8 cellular contexts compared by ENCODE assay signal in genomic region chr17:31580331-31581021, GRCh38.
DNase-seq lines count a peak whose midpoint lies in the region; ATAC-seq and TF ChIP-seq lines count a peak whose summit lies in the region.

No MANE protein-coding gene starts in this region.

- TF ChIP-seq EP300 in gastroesophageal sphincter (IDR thresholded peaks at IDR 0.05): no peak

- TF ChIP-seq CTCF in gastroesophageal sphincter (IDR thresholded peaks at IDR 0.05): no peak

- H3K4me3 ChIP-seq in gastroesophageal sphincter (no peak overlapping the region), skeletal muscle satellite cell (ENCODE audit: low read length) (no peak overlapping the region)

- peaks cover 3 to 52% (median 31%) of the 10 kb centered on the region in 3 donors for H3K4me1 ChIP-seq in gastroesophageal sphincter
- H3K4me1 ChIP-seq in skeletal muscle satellite cell (ENCODE audit: control insufficient read depth, insufficient read depth, low read length): peaks cover 53% of the 10 kb centered on the region

- H3K27ac ChIP-seq in gastroesophageal sphincter: peak overlapping the region; percentile 48 to 86 (median 84)

- H3K36me3 ChIP-seq in gastroesophageal sphincter (peaks cover 0 to 11% of the 10 kb centered on the region in 2 donors), skeletal muscle satellite cell (ENCODE audit: insufficient read depth, low read length) (peaks cover 15% of the 10 kb centered on the region)

- H3K27me3 ChIP-seq in gastroesophageal sphincter (no peaks in the 10 kb centered on the region), skeletal muscle satellite cell (ENCODE audit: control insufficient read depth, insufficient read depth, low read length) (no peaks in the 10 kb centered on the region)

- H3K9me3 ChIP-seq in gastroesophageal sphincter: no peaks in the 10 kb centered on the region
- no peaks in the 10 kb centered on the region for H3K9me3 ChIP-seq in skeletal muscle satellite cell (replicated peaks; ENCODE audit: low read length)

- TF ChIP-seq POLR2A in gastroesophageal sphincter (IDR thresholded peaks at IDR 0.05): no peak

- 47% methylated on average over 4 of the region's 6 CpGs; no CpG with 5 or more reads in 1 of the 2 donors for WGBS in gastroesophageal sphincter (ENCODE audit: low coverage in 1 of 2), 2 donors

- peak; percentile 53 for ATAC-seq in GM21786 (IDR thresholded peaks at IDR 0.05; ENCODE audit: unreplicated experiment)
- ATAC-seq in gastroesophageal sphincter: peak; percentile 58
- ATAC-seq in HG02852 (IDR thresholded peaks at IDR 0.05; ENCODE audit: unreplicated experiment): no peak

- peak overlapping the region; percentile 75 for H3K9ac ChIP-seq in skeletal muscle satellite cell (ENCODE audit: low read depth, low read length)

- peak; percentile 17 for DNase-seq in SKM-1 (lab: John Stamatoyannopoulos, UW; ENCODE audit: unreplicated experiment)
- no peak for DNase-seq in stimulated activated CD4-positive, alpha-beta T cell treated with anti-CD3 and anti-CD28 coated beads, Interleukin-15, amount 100 ng/mL, for 24 hours
- DNase-seq in T-helper 1 cell: no peak
- DNase-seq in NCI-H2196 treated with DMSO at 0.1 percent for 48 hours (lab: John Stamatoyannopoulos, UW; ENCODE audit: unreplicated experiment): no peak

- peak overlapping the region; percentile 57 for H3K4me2 ChIP-seq in skeletal muscle satellite cell (ENCODE audit: low read length)
